In the genomic region with DNA sequence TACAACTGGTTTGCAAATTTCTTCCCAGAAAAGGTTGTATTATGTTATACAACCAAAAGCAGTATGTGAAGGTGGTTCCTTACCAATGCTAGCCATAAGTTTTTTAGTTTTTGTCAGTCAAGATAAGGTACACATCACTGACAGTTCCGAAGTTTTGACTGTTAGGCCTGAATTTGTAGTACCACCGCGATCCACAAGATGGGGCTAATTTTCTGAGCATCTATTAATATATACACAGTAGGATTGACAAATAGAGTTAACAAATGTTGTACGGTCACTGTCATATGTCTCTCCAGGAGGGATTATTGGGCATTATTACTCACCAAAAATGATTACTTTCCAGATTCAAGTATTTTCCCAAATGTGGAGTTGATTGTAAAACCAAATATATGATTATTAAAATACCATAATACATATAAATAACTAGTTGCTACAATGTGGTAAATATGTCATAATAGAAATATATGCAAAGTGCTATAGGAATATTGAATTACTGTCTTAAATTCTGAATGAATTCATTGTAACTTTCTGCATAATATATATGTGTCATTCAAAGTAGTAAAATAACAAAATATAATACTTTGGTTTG, we compare ENCODE assay signal across 1 cellular context.
TF ChIP-seq lines count a peak whose summit lies in the region.

No MANE protein-coding gene starts in this region.

TF ChIP-seq in GM12878, 131 proteins besides CTCF, POLR2A, EP300 and RAD21 (continued from another document):
- TF ChIP-seq, protein P1, sequence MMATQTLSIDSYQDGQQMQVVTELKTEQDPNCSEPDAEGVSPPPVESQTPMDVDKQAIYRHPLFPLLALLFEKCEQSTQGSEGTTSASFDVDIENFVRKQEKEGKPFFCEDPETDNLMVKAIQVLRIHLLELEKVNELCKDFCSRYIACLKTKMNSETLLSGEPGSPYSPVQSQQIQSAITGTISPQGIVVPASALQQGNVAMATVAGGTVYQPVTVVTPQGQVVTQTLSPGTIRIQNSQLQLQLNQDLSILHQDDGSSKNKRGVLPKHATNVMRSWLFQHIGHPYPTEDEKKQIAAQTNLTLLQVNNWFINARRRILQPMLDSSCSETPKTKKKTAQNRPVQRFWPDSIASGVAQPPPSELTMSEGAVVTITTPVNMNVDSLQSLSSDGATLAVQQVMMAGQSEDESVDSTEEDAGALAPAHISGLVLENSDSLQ (IDR thresholded peaks at IDR 0.05): 0 out of 2 replicates have a peak, but pooled peaks have one; percentile 14
- no peak for TF ChIP-seq ETV6 (conservative IDR thresholded peaks at IDR 0.05 in 1 of 2, IDR thresholded peaks at IDR 0.05 in 1 of 2; ENCODE audit: borderline replicate concordance in 1 of 2, low read depth in 1 of 2)
- TF ChIP-seq SRF (IDR thresholded peaks at IDR 0.05; ENCODE audit: low read depth in 2 of 2, low read length in 2 of 2): no peak
- TF ChIP-seq ZNF384 (IDR thresholded peaks at IDR 0.05; ENCODE audit: borderline replicate concordance, low read depth, low read length): no peak
- TF ChIP-seq, protein P2, sequence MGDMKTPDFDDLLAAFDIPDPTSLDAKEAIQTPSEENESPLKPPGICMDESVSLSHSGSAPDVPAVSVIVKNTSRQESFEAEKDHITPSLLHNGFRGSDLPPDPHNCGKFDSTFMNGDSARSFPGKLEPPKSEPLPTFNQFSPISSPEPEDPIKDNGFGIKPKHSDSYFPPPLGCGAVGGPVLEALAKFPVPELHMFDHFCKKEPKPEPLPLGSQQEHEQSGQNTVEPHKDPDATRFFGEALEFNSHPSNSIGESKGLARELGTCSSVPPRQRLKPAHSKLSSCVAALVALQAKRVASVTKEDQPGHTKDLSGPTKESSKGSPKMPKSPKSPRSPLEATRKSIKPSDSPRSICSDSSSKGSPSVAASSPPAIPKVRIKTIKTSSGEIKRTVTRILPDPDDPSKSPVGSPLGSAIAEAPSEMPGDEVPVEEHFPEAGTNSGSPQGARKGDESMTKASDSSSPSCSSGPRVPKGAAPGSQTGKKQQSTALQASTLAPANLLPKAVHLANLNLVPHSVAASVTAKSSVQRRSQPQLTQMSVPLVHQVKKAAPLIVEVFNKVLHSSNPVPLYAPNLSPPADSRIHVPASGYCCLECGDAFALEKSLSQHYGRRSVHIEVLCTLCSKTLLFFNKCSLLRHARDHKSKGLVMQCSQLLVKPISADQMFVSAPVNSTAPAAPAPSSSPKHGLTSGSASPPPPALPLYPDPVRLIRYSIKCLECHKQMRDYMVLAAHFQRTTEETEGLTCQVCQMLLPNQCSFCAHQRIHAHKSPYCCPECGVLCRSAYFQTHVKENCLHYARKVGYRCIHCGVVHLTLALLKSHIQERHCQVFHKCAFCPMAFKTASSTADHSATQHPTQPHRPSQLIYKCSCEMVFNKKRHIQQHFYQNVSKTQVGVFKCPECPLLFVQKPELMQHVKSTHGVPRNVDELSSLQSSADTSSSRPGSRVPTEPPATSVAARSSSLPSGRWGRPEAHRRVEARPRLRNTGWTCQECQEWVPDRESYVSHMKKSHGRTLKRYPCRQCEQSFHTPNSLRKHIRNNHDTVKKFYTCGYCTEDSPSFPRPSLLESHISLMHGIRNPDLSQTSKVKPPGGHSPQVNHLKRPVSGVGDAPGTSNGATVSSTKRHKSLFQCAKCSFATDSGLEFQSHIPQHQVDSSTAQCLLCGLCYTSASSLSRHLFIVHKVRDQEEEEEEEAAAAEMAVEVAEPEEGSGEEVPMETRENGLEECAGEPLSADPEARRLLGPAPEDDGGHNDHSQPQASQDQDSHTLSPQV (IDR thresholded peaks at IDR 0.05): no peak
- TF ChIP-seq, protein P3, sequence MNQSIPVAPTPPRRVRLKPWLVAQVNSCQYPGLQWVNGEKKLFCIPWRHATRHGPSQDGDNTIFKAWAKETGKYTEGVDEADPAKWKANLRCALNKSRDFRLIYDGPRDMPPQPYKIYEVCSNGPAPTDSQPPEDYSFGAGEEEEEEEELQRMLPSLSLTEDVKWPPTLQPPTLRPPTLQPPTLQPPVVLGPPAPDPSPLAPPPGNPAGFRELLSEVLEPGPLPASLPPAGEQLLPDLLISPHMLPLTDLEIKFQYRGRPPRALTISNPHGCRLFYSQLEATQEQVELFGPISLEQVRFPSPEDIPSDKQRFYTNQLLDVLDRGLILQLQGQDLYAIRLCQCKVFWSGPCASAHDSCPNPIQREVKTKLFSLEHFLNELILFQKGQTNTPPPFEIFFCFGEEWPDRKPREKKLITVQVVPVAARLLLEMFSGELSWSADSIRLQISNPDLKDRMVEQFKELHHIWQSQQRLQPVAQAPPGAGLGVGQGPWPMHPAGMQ (IDR thresholded peaks at IDR 0.05; ENCODE audit: borderline replicate concordance): no peak
- no peak for TF ChIP-seq SUZ12 (IDR thresholded peaks at IDR 0.05; ENCODE audit: unreplicated experiment)
